In the genomic region with DNA sequence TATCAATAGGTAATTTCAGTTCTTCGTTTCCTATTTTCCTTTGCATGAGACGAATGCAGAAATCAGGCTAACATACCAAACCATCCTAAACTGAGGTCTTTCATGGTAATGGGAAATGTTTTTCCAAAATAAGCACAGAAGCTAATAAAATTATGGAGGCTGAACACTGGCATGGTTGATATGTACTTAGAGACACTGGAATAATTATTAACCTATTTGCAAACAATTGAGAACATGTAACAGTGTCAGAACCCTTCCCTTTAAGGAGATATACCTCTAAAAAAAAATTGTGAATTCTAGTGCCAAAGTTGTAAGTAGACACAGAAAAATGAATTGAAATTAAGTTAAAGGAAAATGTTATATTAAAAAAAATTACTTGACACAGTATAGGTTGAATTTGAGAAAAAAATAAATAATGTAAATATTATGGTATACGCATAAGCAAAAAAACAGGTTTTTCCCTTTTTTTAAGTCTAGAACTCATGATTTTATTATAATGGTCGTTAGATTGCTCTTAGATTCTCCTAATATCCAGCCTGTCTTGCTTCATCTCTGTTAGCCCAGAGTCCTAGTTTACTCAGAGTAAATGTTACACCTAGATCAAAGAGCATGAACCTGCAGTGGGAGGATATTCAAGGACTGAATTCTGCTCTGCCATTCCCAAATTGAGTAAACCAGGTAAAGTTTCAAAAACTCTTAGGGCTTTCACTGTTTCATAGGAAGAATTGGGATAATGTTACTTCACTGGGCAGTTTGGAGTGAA, we compare ENCODE assay signal across 1 cellular context.
TF ChIP-seq lines count a peak whose summit lies in the region.

No MANE protein-coding gene starts in this region.

TF ChIP-seq in HepG2, 621 proteins besides CTCF, POLR2A, EP300 and RAD21 (continued from another document and continues in another):
- TF ChIP-seq, protein P1, sequence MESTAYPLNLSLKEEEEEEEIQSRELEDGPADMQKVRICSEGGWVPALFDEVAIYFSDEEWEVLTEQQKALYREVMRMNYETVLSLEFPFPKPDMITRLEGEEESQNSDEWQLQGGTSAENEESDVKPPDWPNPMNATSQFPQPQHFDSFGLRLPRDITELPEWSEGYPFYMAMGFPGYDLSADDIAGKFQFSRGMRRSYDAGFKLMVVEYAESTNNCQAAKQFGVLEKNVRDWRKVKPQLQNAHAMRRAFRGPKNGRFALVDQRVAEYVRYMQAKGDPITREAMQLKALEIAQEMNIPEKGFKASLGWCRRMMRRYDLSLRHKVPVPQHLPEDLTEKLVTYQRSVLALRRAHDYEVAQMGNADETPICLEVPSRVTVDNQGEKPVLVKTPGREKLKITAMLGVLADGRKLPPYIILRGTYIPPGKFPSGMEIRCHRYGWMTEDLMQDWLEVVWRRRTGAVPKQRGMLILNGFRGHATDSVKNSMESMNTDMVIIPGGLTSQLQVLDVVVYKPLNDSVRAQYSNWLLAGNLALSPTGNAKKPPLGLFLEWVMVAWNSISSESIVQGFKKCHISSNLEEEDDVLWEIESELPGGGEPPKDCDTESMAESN (CRISPR knock-in tag; conservative IDR thresholded peaks at IDR 0.05): 0 out of 2 replicates have a peak, but pooled peaks have one; percentile 18
- TF ChIP-seq NFYC (CRISPR knock-in tag; IDR thresholded peaks at IDR 0.05) (no peak), ZNF335 (CRISPR knock-in tag; IDR thresholded peaks at IDR 0.05) (peak; percentile 76; the same call in 1 of the 2 replicates), GATAD1 (CRISPR knock-in tag; IDR thresholded peaks at IDR 0.05) (peak; percentile 68), RFXAP (CRISPR knock-in tag; IDR thresholded peaks at IDR 0.05; ENCODE audit: borderline replicate concordance) (no peak), JARID2 (CRISPR knock-in tag; IDR thresholded peaks at IDR 0.05; ENCODE audit: insufficient replicate concordance) (no peak), ZNF674 (CRISPR knock-in tag; IDR thresholded peaks at IDR 0.05; ENCODE audit: low read depth) (no peak), KAT8 (CRISPR knock-in tag; IDR thresholded peaks at IDR 0.05) (peak; percentile 83), SP140L (CRISPR knock-in tag; IDR thresholded peaks at IDR 0.05; ENCODE audit: borderline replicate concordance) (peak; percentile 93; the same call in 1 of the 2 replicates), ZNF614 (CRISPR knock-in tag; IDR thresholded peaks at IDR 0.05; ENCODE audit: borderline replicate concordance) (peak; percentile 93), CBX1 (IDR thresholded peaks at IDR 0.05; ENCODE audit: low read depth) (no peak), GATAD2A (CRISPR knock-in tag; IDR thresholded peaks at IDR 0.05) (peak; percentile 98), ZBTB20 (CRISPR knock-in tag; IDR thresholded peaks at IDR 0.05; ENCODE audit: borderline replicate concordance, low read depth) (peak; percentile 57; the same call in 1 of the 2 replicates), ARNT (IDR thresholded peaks at IDR 0.05) (no peak), PCBP1 (IDR thresholded peaks at IDR 0.05; ENCODE audit: borderline replicate concordance, low read depth, low read length) (no peak), ZNF615 (CRISPR knock-in tag; IDR thresholded peaks at IDR 0.05; ENCODE audit: borderline replicate concordance) (no peak), KLF9 (CRISPR knock-in tag; IDR thresholded peaks at IDR 0.05; ENCODE audit: low read depth) (peak; percentile 82; the same call in 1 of the 2 replicates), ZNF441 (CRISPR knock-in tag; IDR thresholded peaks at IDR 0.05; ENCODE audit: borderline replicate concordance) (peak; percentile 49; the same call in 1 of the 2 replicates), DNMT3B (CRISPR knock-in tag; conservative IDR thresholded peaks at IDR 0.05) (no peak), ZNF816 (CRISPR knock-in tag; IDR thresholded peaks at IDR 0.05; ENCODE audit: borderline replicate concordance) (peak; percentile 85; the same call in 1 of the 2 replicates), ZFP37 (CRISPR knock-in tag; IDR thresholded peaks at IDR 0.05; ENCODE audit: borderline replicate concordance) (0 out of 2 replicates have a peak, but pooled peaks have one; percentile 8), PAF1 (CRISPR knock-in tag; IDR thresholded peaks at IDR 0.05) (no peak), FOSL1 (CRISPR knock-in tag; IDR thresholded peaks at IDR 0.05; ENCODE audit: borderline replicate concordance) (no peak), MED13 (CRISPR knock-in tag; IDR thresholded peaks at IDR 0.05) (peak; percentile 61; the same call in 1 of the 2 replicates), ZNF775 (CRISPR knock-in tag; IDR thresholded peaks at IDR 0.05; ENCODE audit: borderline replicate concordance) (no peak), MXD4 (CRISPR knock-in tag; IDR thresholded peaks at IDR 0.05) (no peak), HNRNPLL (IDR thresholded peaks at IDR 0.05; ENCODE audit: low read depth, low read length, poor library complexity, severe bottlenecking) (no peak), PITX1 (CRISPR knock-in tag; IDR thresholded peaks at IDR 0.05) (peak; percentile 77; the same call in 1 of the 2 replicates), ZNF224 (CRISPR knock-in tag; IDR thresholded peaks at IDR 0.05) (no peak), CREB1 (IDR thresholded peaks at IDR 0.05) (no peak), CREB1 (CRISPR knock-in tag; IDR thresholded peaks at IDR 0.05) (peak; percentile 70), PHF20 (CRISPR knock-in tag; IDR thresholded peaks at IDR 0.05) (no peak), MYC (CRISPR knock-in tag; IDR thresholded peaks at IDR 0.05; ENCODE audit: borderline replicate concordance) (no peak)
- TF ChIP-seq, protein P2, sequence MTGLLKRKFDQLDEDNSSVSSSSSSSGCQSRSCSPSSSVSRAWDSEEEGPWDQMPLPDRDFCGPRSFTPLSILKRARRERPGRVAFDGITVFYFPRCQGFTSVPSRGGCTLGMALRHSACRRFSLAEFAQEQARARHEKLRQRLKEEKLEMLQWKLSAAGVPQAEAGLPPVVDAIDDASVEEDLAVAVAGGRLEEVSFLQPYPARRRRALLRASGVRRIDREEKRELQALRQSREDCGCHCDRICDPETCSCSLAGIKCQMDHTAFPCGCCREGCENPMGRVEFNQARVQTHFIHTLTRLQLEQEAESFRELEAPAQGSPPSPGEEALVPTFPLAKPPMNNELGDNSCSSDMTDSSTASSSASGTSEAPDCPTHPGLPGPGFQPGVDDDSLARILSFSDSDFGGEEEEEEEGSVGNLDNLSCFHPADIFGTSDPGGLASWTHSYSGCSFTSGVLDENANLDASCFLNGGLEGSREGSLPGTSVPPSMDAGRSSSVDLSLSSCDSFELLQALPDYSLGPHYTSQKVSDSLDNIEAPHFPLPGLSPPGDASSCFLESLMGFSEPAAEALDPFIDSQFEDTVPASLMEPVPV (CRISPR knock-in tag; IDR thresholded peaks at IDR 0.05): no peak
- TF ChIP-seq, protein P3, sequence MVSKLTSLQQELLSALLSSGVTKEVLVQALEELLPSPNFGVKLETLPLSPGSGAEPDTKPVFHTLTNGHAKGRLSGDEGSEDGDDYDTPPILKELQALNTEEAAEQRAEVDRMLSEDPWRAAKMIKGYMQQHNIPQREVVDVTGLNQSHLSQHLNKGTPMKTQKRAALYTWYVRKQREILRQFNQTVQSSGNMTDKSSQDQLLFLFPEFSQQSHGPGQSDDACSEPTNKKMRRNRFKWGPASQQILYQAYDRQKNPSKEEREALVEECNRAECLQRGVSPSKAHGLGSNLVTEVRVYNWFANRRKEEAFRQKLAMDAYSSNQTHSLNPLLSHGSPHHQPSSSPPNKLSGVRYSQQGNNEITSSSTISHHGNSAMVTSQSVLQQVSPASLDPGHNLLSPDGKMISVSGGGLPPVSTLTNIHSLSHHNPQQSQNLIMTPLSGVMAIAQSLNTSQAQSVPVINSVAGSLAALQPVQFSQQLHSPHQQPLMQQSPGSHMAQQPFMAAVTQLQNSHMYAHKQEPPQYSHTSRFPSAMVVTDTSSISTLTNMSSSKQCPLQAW (CRISPR knock-in tag; IDR thresholded peaks at IDR 0.05): peak; percentile 83; the same call in 1 of the 2 replicates
- TF ChIP-seq, protein P4, sequence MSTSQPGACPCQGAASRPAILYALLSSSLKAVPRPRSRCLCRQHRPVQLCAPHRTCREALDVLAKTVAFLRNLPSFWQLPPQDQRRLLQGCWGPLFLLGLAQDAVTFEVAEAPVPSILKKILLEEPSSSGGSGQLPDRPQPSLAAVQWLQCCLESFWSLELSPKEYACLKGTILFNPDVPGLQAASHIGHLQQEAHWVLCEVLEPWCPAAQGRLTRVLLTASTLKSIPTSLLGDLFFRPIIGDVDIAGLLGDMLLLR (CRISPR knock-in tag; IDR thresholded peaks at IDR 0.05): no peak
- TF ChIP-seq, protein P5, sequence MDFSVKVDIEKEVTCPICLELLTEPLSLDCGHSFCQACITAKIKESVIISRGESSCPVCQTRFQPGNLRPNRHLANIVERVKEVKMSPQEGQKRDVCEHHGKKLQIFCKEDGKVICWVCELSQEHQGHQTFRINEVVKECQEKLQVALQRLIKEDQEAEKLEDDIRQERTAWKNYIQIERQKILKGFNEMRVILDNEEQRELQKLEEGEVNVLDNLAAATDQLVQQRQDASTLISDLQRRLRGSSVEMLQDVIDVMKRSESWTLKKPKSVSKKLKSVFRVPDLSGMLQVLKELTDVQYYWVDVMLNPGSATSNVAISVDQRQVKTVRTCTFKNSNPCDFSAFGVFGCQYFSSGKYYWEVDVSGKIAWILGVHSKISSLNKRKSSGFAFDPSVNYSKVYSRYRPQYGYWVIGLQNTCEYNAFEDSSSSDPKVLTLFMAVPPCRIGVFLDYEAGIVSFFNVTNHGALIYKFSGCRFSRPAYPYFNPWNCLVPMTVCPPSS (IDR thresholded peaks at IDR 0.05): no peak
- TF ChIP-seq, protein P6, sequence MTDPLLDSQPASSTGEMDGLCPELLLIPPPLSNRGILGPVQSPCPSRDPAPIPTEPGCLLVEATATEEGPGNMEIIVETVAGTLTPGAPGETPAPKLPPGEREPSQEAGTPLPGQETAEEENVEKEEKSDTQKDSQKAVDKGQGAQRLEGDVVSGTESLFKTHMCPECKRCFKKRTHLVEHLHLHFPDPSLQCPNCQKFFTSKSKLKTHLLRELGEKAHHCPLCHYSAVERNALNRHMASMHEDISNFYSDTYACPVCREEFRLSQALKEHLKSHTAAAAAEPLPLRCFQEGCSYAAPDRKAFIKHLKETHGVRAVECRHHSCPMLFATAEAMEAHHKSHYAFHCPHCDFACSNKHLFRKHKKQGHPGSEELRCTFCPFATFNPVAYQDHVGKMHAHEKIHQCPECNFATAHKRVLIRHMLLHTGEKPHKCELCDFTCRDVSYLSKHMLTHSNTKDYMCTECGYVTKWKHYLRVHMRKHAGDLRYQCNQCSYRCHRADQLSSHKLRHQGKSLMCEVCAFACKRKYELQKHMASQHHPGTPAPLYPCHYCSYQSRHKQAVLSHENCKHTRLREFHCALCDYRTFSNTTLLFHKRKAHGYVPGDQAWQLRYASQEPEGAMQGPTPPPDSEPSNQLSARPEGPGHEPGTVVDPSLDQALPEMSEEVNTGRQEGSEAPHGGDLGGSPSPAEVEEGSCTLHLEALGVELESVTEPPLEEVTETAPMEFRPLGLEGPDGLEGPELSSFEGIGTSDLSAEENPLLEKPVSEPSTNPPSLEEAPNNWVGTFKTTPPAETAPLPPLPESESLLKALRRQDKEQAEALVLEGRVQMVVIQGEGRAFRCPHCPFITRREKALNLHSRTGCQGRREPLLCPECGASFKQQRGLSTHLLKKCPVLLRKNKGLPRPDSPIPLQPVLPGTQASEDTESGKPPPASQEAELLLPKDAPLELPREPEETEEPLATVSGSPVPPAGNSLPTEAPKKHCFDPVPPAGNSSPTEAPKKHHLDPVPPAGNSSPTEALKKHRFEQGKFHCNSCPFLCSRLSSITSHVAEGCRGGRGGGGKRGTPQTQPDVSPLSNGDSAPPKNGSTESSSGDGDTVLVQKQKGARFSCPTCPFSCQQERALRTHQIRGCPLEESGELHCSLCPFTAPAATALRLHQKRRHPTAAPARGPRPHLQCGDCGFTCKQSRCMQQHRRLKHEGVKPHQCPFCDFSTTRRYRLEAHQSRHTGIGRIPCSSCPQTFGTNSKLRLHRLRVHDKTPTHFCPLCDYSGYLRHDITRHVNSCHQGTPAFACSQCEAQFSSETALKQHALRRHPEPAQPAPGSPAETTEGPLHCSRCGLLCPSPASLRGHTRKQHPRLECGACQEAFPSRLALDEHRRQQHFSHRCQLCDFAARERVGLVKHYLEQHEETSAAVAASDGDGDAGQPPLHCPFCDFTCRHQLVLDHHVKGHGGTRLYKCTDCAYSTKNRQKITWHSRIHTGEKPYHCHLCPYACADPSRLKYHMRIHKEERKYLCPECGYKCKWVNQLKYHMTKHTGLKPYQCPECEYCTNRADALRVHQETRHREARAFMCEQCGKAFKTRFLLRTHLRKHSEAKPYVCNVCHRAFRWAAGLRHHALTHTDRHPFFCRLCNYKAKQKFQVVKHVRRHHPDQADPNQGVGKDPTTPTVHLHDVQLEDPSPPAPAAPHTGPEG (CRISPR knock-in tag; IDR thresholded peaks at IDR 0.05): no peak
- TF ChIP-seq, protein P7, sequence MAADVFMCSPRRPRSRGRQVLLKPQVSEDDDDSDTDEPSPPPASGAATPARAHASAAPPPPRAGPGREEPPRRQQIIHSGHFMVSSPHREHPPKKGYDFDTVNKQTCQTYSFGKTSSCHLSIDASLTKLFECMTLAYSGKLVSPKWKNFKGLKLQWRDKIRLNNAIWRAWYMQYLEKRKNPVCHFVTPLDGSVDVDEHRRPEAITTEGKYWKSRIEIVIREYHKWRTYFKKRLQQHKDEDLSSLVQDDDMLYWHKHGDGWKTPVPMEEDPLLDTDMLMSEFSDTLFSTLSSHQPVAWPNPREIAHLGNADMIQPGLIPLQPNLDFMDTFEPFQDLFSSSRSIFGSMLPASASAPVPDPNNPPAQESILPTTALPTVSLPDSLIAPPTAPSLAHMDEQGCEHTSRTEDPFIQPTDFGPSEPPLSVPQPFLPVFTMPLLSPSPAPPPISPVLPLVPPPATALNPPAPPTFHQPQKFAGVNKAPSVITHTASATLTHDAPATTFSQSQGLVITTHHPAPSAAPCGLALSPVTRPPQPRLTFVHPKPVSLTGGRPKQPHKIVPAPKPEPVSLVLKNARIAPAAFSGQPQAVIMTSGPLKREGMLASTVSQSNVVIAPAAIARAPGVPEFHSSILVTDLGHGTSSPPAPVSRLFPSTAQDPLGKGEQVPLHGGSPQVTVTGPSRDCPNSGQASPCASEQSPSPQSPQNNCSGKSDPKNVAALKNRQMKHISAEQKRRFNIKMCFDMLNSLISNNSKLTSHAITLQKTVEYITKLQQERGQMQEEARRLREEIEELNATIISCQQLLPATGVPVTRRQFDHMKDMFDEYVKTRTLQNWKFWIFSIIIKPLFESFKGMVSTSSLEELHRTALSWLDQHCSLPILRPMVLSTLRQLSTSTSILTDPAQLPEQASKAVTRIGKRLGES (CRISPR knock-in tag; IDR thresholded peaks at IDR 0.05; ENCODE audit: borderline replicate concordance): 0 out of 2 replicates have a peak, but pooled peaks have one; percentile 49
